In genomic region chr5:756865-757345, GRCh38 we compare ENCODE assay signal across 16 cellular contexts. TPM values are rescaled to one million over a fixed set of nuclear protein-coding genes. Genes with fewer than 3 reads are reported as not detected.
A peak's percentile ranks its signal among the peaks of the same experiment; 100 is the strongest.
DNase-seq lines count a peak whose midpoint lies in the region; ATAC-seq and TF ChIP-seq lines count a peak whose summit lies in the region.
"Had no signal": no experiment of that assay in that cellular context is flagged by ENCODE, and none has a peak within 500 bp of the region (broad histone marks: within the 10 kb centered on the region; RNA-seq: fewer than 3 reads in every experiment).

No MANE protein-coding gene starts in this region.

- H3K79me2 ChIP-seq in Karpas-422 (ENCODE audit: low read length): no peaks in the 10 kb centered on the region

- no peaks in the 10 kb centered on the region for H3K9me2 ChIP-seq in Karpas-422 (replicated peaks; ENCODE audit: insufficient read depth, low read length)

- H3K9me3 ChIP-seq in Karpas-422 (ENCODE audit: low read length): no peaks in the 10 kb centered on the region
- H3K9me3 ChIP-seq in heart left ventricle: no peaks in the 10 kb centered on the region
- H3K9me3 ChIP-seq: BLaER1, HAP-1, ovary, tibial nerve had no signal

- WGBS in heart left ventricle, 4 donors: 13 to 28% (median 23%) methylated on average over 10 to 11 of the region's 11 CpGs

- H3K9ac ChIP-seq in Karpas-422 (ENCODE audit: low read length): no peak overlapping the region
- H3K9ac ChIP-seq: BLaER1 had no signal

- TF ChIP-seq POLR2A in heart left ventricle (IDR thresholded peaks at IDR 0.05): no peak

- H3K27me3 ChIP-seq in Karpas-422 (ENCODE audit: low read length): no peaks in the 10 kb centered on the region
- H3K27me3 ChIP-seq in heart left ventricle: no peaks in the 10 kb centered on the region
- H3K27me3 ChIP-seq: BLaER1, ovary had no signal

- H3K4me1 ChIP-seq in Karpas-422 (ENCODE audit: low read length) (peaks cover under 1% of the 10 kb centered on the region), heart left ventricle (peaks cover 5 to 55% (median 37%) of the 10 kb centered on the region in 12 donors)
- H3K4me1 ChIP-seq: HAP-1 had no signal

- TF ChIP-seq CTCF in heart left ventricle (IDR thresholded peaks at IDR 0.05): no peak
- no peak for TF ChIP-seq CTCF in omental fat pad (IDR thresholded peaks at IDR 0.05)

- H3K27ac ChIP-seq in Karpas-422 (ENCODE audit: low read length): no peak overlapping the region
- peak overlapping the region; percentile 61 to 95 (median 81) for H3K27ac ChIP-seq in heart left ventricle
- H3K27ac ChIP-seq: BLaER1, ovary, tibial nerve had no signal

- H3K4me2 ChIP-seq in Karpas-422 (ENCODE audit: low read depth, low read length, poor library complexity, severe bottlenecking): no peak overlapping the region

- H2AFZ ChIP-seq in Karpas-422 (ENCODE audit: low read length): no peak overlapping the region

- DNase-seq in Ammon's horn (ENCODE audit: low spot score) (peak; percentile 4), Karpas-422 (peak; percentile 41), heart left ventricle (peak; percentile 59 to 93 (median 81)), omental fat pad (ENCODE audit: low spot score) (peak; percentile 22), SW 1271 (lab: John Stamatoyannopoulos, UW) (no peak), DMS 273 treated with DMSO at 0.1 percent for 48 hours (lab: John Stamatoyannopoulos, UW) (no peak), NCI-H226 (no peak)
- DNase-seq: KG1, NCI-H2107 had no signal

- intact Hi-C loops in heart left ventricle (cut with DNase I): loop anchor here in 4 of 10 donors (1.0 to 10.0 kb wide), 4 partner anchors 85 to 90 kb away; no protein-coding TSS in a partner anchor

- no peaks in the 10 kb centered on the region for H4K20me1 ChIP-seq in Karpas-422 (ENCODE audit: insufficient read depth, low read depth, low read length)
- H4K20me1 ChIP-seq: BLaER1 had no signal

- ATAC-seq in heart left ventricle (peak; percentile 51 to 82 (median 76)), omental fat pad (ENCODE audit: low FRiP score) (peak; percentile 18), HG03565 (IDR thresholded peaks at IDR 0.05; ENCODE audit: unreplicated experiment) (no peak)

- H3K36me3 ChIP-seq in Karpas-422 (ENCODE audit: insufficient read depth, low read length) (no peaks in the 10 kb centered on the region), heart left ventricle (peaks cover 0 to 4% (median 0%) of the 10 kb centered on the region in 9 donors)
- H3K36me3 ChIP-seq: BLaER1, HAP-1, ovary, tibial nerve had no signal

- H3K4me3 ChIP-seq in Karpas-422 (ENCODE audit: low read length) (no peak overlapping the region), heart left ventricle (peak overlapping the region in 1 of 12 donors; percentile 0)
- H3K4me3 ChIP-seq: BLaER1, HAP-1, ovary, tibial nerve had no signal

RNA-seq across cellular contexts. Expression of gene ZDHHC11B, which starts 27.6 kb away (rescaled TPM):
- 0.34 and 1.5 TPM in 2 replicates for total RNA-seq in Karpas-422 (2014; rRNA removed; shearing (Covaris generic); ENCODE audit: low replicate concordance)
- total RNA-seq in heart left ventricle (10 to 100 TPM in 5 of 9 donors, 1 to 10 TPM in 4; 5.1 to 26.5 (median 10.2) TPM), omental fat pad (1 to 10 TPM; 1.1 to 5.5 (median 3.5) TPM)
- 1 to 10 TPM; 3.0 to 8.8 TPM for polyA plus RNA-seq in heart left ventricle
- total RNA-seq: activated T-helper 1 cell treated with anti-CD3 and anti-CD28 coated beads, Interleukin-12 subunit alpha, Interleukin-12 subunit beta, Interleukin-2, Interleukin-4 antibody, amounts not matched to agents 30 ng/mL and 10 ng/mL and 1 ng/mL, durations not matched to agents 14 hours and 24 hours and 36 hours; RPMI7951 had no signal

Comparison
In these comparisons a context has a peak if more than half of its experiments do, and no peak if none do; other contexts are left out.
1. DNase-seq: peak in Ammon's horn (single experiment), Karpas-422 (single experiment), heart left ventricle (5 of 5) and omental fat pad (single experiment); none in SW 1271 (0 of 2), DMS 273 treated with DMSO at 0.1 percent for 48 hours (single experiment) and NCI-H226 (single experiment).